ENCODE assay signal across 2 cellular contexts in the genomic region with DNA sequence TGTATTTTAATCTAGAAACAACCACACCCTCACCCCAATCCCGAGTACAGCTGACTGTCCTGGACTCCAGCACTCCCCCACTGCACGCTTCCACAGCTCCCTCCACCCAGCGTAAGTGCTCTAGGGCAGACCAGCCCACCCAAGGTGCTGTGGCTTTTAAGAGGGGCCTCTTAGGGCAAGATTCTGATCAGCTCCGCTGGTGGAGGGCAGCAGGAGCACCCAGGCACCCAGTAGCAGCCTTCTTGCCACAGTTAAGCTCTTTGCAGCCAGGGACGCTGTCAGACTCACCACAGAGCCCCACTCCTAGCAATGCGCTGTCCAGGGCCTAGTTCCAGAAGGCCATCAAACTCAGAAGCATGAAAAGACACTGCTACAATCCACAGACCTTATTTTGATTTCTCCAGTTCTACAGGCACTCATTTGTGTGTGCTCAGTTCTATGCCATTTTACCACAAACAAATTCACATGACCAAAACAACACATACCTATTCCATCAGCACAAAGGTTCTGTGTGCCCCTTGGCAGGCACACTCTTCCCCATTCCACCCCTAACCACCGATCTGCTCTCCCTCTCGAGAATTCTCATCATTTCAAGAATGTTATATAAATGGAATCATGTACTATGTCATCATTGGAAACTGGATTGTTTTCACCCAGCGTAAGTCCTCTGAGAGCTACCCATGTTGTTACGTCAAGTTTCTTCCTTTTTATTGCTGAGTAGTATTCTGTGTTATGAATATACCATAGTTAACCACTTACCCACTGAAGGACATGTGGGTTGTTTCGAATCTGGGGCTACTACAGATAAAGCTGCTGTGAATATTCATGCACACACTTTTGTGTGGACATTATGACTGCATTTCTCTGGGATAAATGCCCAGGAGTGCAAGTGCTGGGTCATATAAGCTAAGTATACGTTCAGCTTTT.
A peak's percentile ranks its signal among the peaks of the same experiment; 100 is the strongest.
TF ChIP-seq lines count a peak whose summit lies in the region.

No MANE protein-coding gene starts in this region.

TF ChIP-seq in K562, 482 proteins besides CTCF, POLR2A, EP300 and RAD21 (continued from another document):
- TF ChIP-seq, protein P1, sequence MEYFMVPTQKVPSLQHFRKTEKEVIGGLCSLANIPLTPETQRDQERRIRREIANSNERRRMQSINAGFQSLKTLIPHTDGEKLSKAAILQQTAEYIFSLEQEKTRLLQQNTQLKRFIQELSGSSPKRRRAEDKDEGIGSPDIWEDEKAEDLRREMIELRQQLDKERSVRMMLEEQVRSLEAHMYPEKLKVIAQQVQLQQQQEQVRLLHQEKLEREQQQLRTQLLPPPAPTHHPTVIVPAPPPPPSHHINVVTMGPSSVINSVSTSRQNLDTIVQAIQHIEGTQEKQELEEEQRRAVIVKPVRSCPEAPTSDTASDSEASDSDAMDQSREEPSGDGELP (CRISPR knock-in tag; IDR thresholded peaks at IDR 0.05; ENCODE audit: borderline replicate concordance): peak; percentile 66; the same call in 1 of the 2 replicates
- TF ChIP-seq SETDB1 (IDR thresholded peaks at IDR 0.05; ENCODE audit: low read length) (no peak), MYC (IDR thresholded peaks at IDR 0.05; ENCODE audit: low read depth, low read length) (0 out of 2 replicates have a peak, but pooled peaks have one; percentile 13), MYC (CRISPR knock-in tag; IDR thresholded peaks at IDR 0.05; ENCODE audit: borderline replicate concordance, low read depth) (no peak), CXXC5 (CRISPR knock-in tag; IDR thresholded peaks at IDR 0.05) (0 out of 2 replicates have a peak, but pooled peaks have one; percentile 5)

TF ChIP-seq in HEK293T, 16 proteins besides CTCF, POLR2A, EP300 and RAD21 (continued from another document):
- TF ChIP-seq, protein P2, sequence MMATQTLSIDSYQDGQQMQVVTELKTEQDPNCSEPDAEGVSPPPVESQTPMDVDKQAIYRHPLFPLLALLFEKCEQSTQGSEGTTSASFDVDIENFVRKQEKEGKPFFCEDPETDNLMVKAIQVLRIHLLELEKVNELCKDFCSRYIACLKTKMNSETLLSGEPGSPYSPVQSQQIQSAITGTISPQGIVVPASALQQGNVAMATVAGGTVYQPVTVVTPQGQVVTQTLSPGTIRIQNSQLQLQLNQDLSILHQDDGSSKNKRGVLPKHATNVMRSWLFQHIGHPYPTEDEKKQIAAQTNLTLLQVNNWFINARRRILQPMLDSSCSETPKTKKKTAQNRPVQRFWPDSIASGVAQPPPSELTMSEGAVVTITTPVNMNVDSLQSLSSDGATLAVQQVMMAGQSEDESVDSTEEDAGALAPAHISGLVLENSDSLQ (IDR thresholded peaks at IDR 0.05): no peak
- no peak for TF ChIP-seq ZNF384 (IDR thresholded peaks at IDR 0.05)
- TF ChIP-seq FOXA1 (IDR thresholded peaks at IDR 0.05): no peak
- TF ChIP-seq FOXM1 (IDR thresholded peaks at IDR 0.05; ENCODE audit: borderline replicate concordance): no peak
- no peak for TF ChIP-seq FOXK2 (IDR thresholded peaks at IDR 0.05)
- no peak for TF ChIP-seq ELF4 (IDR thresholded peaks at IDR 0.05)
- no peak for TF ChIP-seq L3MBTL2 (conservative IDR thresholded peaks at IDR 0.05)
- TF ChIP-seq LEF1 (IDR thresholded peaks at IDR 0.05; ENCODE audit: borderline replicate concordance): no peak
